In the genomic region with DNA sequence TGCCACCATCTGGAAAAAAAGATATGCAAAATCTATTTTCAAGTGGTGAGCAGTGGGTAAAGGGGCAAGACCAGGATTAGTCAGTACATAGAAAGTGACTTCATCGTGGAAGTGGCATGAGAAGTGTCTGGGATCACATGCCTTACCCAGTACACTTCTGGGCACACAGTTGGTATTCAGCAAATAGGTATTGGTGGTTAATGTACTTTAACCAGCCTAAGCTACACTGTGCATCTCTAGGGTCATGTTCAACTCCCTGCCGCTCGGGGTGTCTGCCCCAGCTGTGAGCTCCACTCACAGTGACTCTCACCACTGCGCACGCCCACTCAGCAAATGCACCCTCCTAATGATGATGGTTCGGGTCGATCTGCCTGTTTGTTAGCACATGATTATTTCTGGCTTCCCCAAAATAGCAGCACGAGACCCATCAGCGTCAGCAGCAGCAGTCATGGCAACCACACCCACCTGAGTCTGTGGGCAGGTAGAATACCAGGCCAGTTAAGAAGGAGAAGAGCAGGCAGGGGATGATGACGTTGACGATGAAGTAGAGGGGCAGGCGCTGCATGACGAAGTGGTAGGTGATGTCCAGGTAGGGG, we compare ENCODE assay signal across 10 cellular contexts. TPM values are rescaled to one million over a fixed set of nuclear protein-coding genes. Genes with fewer than 3 reads are reported as not detected.
DNase-seq lines count a peak whose midpoint lies in the region; ATAC-seq and TF ChIP-seq lines count a peak whose summit lies in the region.
"Had no signal": no experiment of that assay in that cellular context is flagged by ENCODE, and none has a peak within 500 bp of the region (broad histone marks: within the 10 kb centered on the region; RNA-seq: fewer than 3 reads in every experiment).

No MANE protein-coding gene starts in this region.

- H3K4me3 ChIP-seq in mucosa of descending colon, result no peak overlapping the region

- H3K4me3 Mint-ChIP-seq in T-helper 2 cell treated with Interferon-gamma antibody and Interleukin-4, amounts not matched to agents 5 μg/mL and 100 μg/mL, for 36 hours, result peak overlapping the region; percentile 49
- no peak overlapping the region for H3K4me3 Mint-ChIP-seq in type B pancreatic cell
- H3K4me3 Mint-ChIP-seq: activated naive CD8-positive, alpha-beta T cell treated with anti-CD3 and anti-CD28 coated beads, Interleukin-2, amount 10 ng/mL, durations not matched to agents 7 days and 5 days; neural crest cell had no signal

- peaks cover 22% of the 10 kb centered on the region for H3K4me1 Mint-ChIP-seq in T-helper 2 cell treated with Interferon-gamma antibody and Interleukin-4, amounts not matched to agents 5 μg/mL and 100 μg/mL, for 36 hours (ENCODE audit: low read depth)
- H3K4me1 Mint-ChIP-seq in type B pancreatic cell (ENCODE audit: unreplicated experiment), result peaks cover 4% of the 10 kb centered on the region

- H3K4me1 ChIP-seq in mucosa of descending colon (ENCODE audit: low read depth), result no peaks in the 10 kb centered on the region

- no peak for DNase-seq in T-helper 2 cell treated with Interferon-gamma antibody and Interleukin-4, amounts not matched to agents 5 μg/mL and 100 μg/mL, for 36 hours (ENCODE audit: low spot score)
- no peak for DNase-seq in mucosa of descending colon
- DNase-seq in type B pancreatic cell (ENCODE audit: extremely low spot score, unreplicated experiment), result no peak
- DNase-seq in GM10266 (ENCODE audit: extremely low spot score), result no peak
- DNase-seq in Ammon's horn (ENCODE audit: low spot score), result no peak
- no peak for DNase-seq in NCI-H82 (lab: John Stamatoyannopoulos, UW)
- DNase-seq: activated naive CD8-positive, alpha-beta T cell treated with anti-CD3 and anti-CD28 coated beads, Interleukin-2, amount 10 ng/mL, durations not matched to agents 7 days and 5 days had no signal

- TF ChIP-seq CTCF in mucosa of descending colon (IDR thresholded peaks at IDR 0.05) (no peak), type B pancreatic cell (conservative IDR thresholded peaks at IDR 0.05) (no peak), GM10266 (IDR thresholded peaks at IDR 0.05; ENCODE audit: control insufficient read depth, insufficient read depth, low read depth, missing control alignments) (no peak)

- H3K36me3 ChIP-seq in mucosa of descending colon (ENCODE audit: low read depth), result no peaks in the 10 kb centered on the region

- no peaks in the 10 kb centered on the region for H3K9me3 ChIP-seq in mucosa of descending colon

- H3K27me3 Mint-ChIP-seq in T-helper 2 cell treated with Interferon-gamma antibody and Interleukin-4, amounts not matched to agents 5 μg/mL and 100 μg/mL, for 36 hours (ENCODE audit: low read depth), result peaks cover 4% of the 10 kb centered on the region
- no peaks in the 10 kb centered on the region for H3K27me3 Mint-ChIP-seq in type B pancreatic cell

- H3K36me3 Mint-ChIP-seq in T-helper 2 cell treated with Interferon-gamma antibody and Interleukin-4, amounts not matched to agents 5 μg/mL and 100 μg/mL, for 36 hours (ENCODE audit: low read depth), result no peaks in the 10 kb centered on the region
- H3K36me3 Mint-ChIP-seq in type B pancreatic cell, result no peaks in the 10 kb centered on the region
- H3K36me3 Mint-ChIP-seq: activated naive CD8-positive, alpha-beta T cell treated with anti-CD3 and anti-CD28 coated beads, Interleukin-2, amount 10 ng/mL, durations not matched to agents 7 days and 5 days had no signal

- H3K27ac Mint-ChIP-seq in T-helper 2 cell treated with Interferon-gamma antibody and Interleukin-4, amounts not matched to agents 5 μg/mL and 100 μg/mL, for 36 hours, result peak overlapping the region; percentile 74
- no peak overlapping the region for H3K27ac Mint-ChIP-seq in type B pancreatic cell
- H3K27ac Mint-ChIP-seq: activated naive CD8-positive, alpha-beta T cell treated with anti-CD3 and anti-CD28 coated beads, Interleukin-2, amount 10 ng/mL, durations not matched to agents 7 days and 5 days had no signal

- intact Hi-C loops in mucosa of descending colon (cut with DNase I, micrococcal nuclease), result no loop called here

- peak; percentile 38 for ATAC-seq in GM18868 (IDR thresholded peaks at IDR 0.05; ENCODE audit: unreplicated experiment)
- peak; percentile 33 for ATAC-seq in HG02588 (IDR thresholded peaks at IDR 0.05; ENCODE audit: unreplicated experiment)
- peak; percentile 15 for ATAC-seq in mucosa of descending colon

- H3K9me3 Mint-ChIP-seq in T-helper 2 cell treated with Interferon-gamma antibody and Interleukin-4, amounts not matched to agents 5 μg/mL and 100 μg/mL, for 36 hours, result no peaks in the 10 kb centered on the region
- no peaks in the 10 kb centered on the region for H3K9me3 Mint-ChIP-seq in type B pancreatic cell
- H3K9me3 Mint-ChIP-seq: activated naive CD8-positive, alpha-beta T cell treated with anti-CD3 and anti-CD28 coated beads, Interleukin-2, amount 10 ng/mL, durations not matched to agents 7 days and 5 days; neural crest cell had no signal

RNA-seq across cellular contexts. Expression of a gene that starts 11.1 kb away (rescaled TPM):
- total RNA-seq in mucosa of descending colon (1 to 10 TPM in 2 of 3 donors, under 1 TPM in 1; 0.76 to 2.6 (median 1.4) TPM), type B pancreatic cell (ENCODE audit: low replicate concordance) (0.19 and 1.1 TPM in 2 replicates)
- total RNA-seq: activated naive CD8-positive, alpha-beta T cell treated with anti-CD3 and anti-CD28 coated beads, Interleukin-2, amount 10 ng/mL, durations not matched to agents 7 days and 5 days; neural crest cell had no signal
